In genomic region chr1:107196973-107197562, GRCh38 we compare ENCODE assay signal across 8 cellular contexts. TPM values are rescaled to one million over a fixed set of nuclear protein-coding genes. Genes with fewer than 3 reads are reported as not detected.
DNase-seq lines count a peak whose midpoint lies in the region; ATAC-seq and TF ChIP-seq lines count a peak whose summit lies in the region.
"Had no signal": no experiment of that assay in that cellular context is flagged by ENCODE, and none has a peak within 500 bp of the region (broad histone marks: within the 10 kb centered on the region; RNA-seq: fewer than 3 reads in every experiment).

No MANE protein-coding gene starts in this region.

- POLR2A ChIA-PET in naive thymus-derived CD4-positive, alpha-beta T cell (lab: Charles Lee), result no interaction called here

- H3K4me1 ChIP-seq in naive thymus-derived CD4-positive, alpha-beta T cell (ENCODE audit: control insufficient read depth in 2 of 2, insufficient read depth in 2 of 2, low read length in 2 of 2), result no peaks in the 10 kb centered on the region

- peak; percentile 97 for ATAC-seq in GM19455 (IDR thresholded peaks at IDR 0.05; ENCODE audit: unreplicated experiment)
- ATAC-seq in HG03342 (IDR thresholded peaks at IDR 0.05; ENCODE audit: unreplicated experiment), result peak; percentile 98
- ATAC-seq in naive thymus-derived CD4-positive, alpha-beta T cell, result no peak

- H3K27ac Mint-ChIP-seq in naive thymus-derived CD4-positive, alpha-beta T cell, result no peak overlapping the region

- peak; percentile 53 for DNase-seq in RPMI8226
- peak; percentile 51 for DNase-seq in iPS-NIHi11 (ENCODE audit: low spot score)
- DNase-seq in naive thymus-derived CD4-positive, alpha-beta T cell, result no peak
- DNase-seq in activated CD4-positive, CD25-positive, alpha-beta regulatory T cell (lab: John Stamatoyannopoulos, UW), result no peak

- no peak overlapping the region for H3K4me3 ChIP-seq in naive thymus-derived CD4-positive, alpha-beta T cell (ENCODE audit: low read length)
- H3K4me3 ChIP-seq: skin epidermis had no signal

- no peaks in the 10 kb centered on the region for H3K4me1 Mint-ChIP-seq in naive thymus-derived CD4-positive, alpha-beta T cell

- intact Hi-C loops in naive thymus-derived CD4-positive, alpha-beta T cell (cut with micrococcal nuclease), result no loop called here

- CTCF ChIA-PET in naive thymus-derived CD4-positive, alpha-beta T cell (lab: Charles Lee), result no interaction called here

- H3K4me3 Mint-ChIP-seq in naive thymus-derived CD4-positive, alpha-beta T cell, result no peak overlapping the region

- H3K9me3 Mint-ChIP-seq in naive thymus-derived CD4-positive, alpha-beta T cell, result peaks cover 0 to 11% (median 5%) of the 10 kb centered on the region in 11 donors

- H3K27me3 Mint-ChIP-seq in naive thymus-derived CD4-positive, alpha-beta T cell, result peaks cover 0 to 7% (median 4%) of the 10 kb centered on the region in 5 donors

- H3K36me3 ChIP-seq in naive thymus-derived CD4-positive, alpha-beta T cell (ENCODE audit: control insufficient read depth in 2 of 3, insufficient read depth in 3 of 3, low read length in 3 of 3), result no peaks in the 10 kb centered on the region

- no peaks in the 10 kb centered on the region for H3K36me3 Mint-ChIP-seq in naive thymus-derived CD4-positive, alpha-beta T cell

- H3K27me3 ChIP-seq in naive thymus-derived CD4-positive, alpha-beta T cell (ENCODE audit: control insufficient read depth in 2 of 2, insufficient read depth in 2 of 2, low read length in 2 of 2), result no peaks in the 10 kb centered on the region

- H3K27ac ChIP-seq in naive thymus-derived CD4-positive, alpha-beta T cell (ENCODE audit: low read depth, low read length), result no peak overlapping the region
- H3K27ac ChIP-seq: skin epidermis had no signal

- TF ChIP-seq CTCF in GM12872 (IDR thresholded peaks at IDR 0.05; ENCODE audit: insufficient read depth, low read depth, low read length), result peak; percentile 69

- H3K9me3 ChIP-seq in naive thymus-derived CD4-positive, alpha-beta T cell (ENCODE audit: control insufficient read depth in 2 of 3, low read length in 3 of 3), result peaks cover 0 to 4% (median 0%) of the 10 kb centered on the region in 3 experiments

RNA-seq across cellular contexts. Expression of gene NTNG1, which starts 56.2 kb away (rescaled TPM):
- not detected for total RNA-seq in naive thymus-derived CD4-positive, alpha-beta T cell
- polyA plus RNA-seq in naive thymus-derived CD4-positive, alpha-beta T cell, result not detected

Comparison
In these comparisons a context has a peak if more than half of its experiments do, and no peak if none do; other contexts are left out.
1. DNase-seq: peak in RPMI8226 (single experiment) and iPS-NIHi11 (single experiment); none in naive thymus-derived CD4-positive, alpha-beta T cell (0 of 9) and activated CD4-positive, CD25-positive, alpha-beta regulatory T cell (0 of 4).